ENCODE assay signal across 9 cellular contexts in the genomic region with DNA sequence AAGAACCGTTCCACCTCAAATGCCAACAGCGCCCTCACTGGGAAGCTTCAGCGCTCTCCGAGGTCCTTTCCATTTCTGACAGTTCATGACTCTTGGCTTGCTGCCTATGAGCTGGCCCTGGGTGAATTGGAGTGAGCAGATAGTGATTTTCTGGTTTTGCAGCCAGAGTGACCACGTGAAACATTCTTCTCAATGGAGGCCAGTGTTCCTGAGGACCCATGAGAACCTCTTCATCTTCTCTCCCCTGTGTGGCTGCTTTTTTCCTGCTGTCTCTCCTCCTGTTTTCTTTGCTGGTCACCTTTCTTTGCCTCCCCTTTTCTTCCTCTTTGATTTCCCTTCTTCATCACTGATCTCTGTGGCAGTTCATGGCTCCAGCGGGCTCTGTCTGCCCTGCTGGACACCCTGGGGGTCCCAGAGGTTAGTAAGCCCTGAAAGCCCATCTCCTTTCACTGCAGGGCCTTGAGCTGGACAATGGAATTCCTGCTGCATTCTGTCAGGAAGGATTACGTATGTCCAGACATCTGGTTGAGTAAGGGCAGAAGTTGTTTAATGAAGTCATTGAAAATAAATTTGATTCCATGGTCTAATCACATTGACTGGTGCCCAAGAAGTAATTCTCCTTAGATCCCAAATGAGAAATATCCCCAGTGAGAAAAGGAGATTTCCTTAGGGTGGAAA. TPM values are rescaled to one million over a fixed set of nuclear protein-coding genes. Genes with fewer than 3 reads are reported as not detected.
DNase-seq lines count a peak whose midpoint lies in the region; ATAC-seq and TF ChIP-seq lines count a peak whose summit lies in the region.
"Had no signal": no experiment of that assay in that cellular context is flagged by ENCODE, and none has a peak within 500 bp of the region (broad histone marks: within the 10 kb centered on the region; RNA-seq: fewer than 3 reads in every experiment).

No MANE protein-coding gene starts in this region.

- H3K27ac ChIP-seq in naive thymus-derived CD4-positive, alpha-beta T cell (ENCODE audit: low read depth, low read length), result no peak overlapping the region
- H3K27ac ChIP-seq in RWPE1, result no peak overlapping the region

- H3K4me1 Mint-ChIP-seq in endothelial cell (ENCODE audit: unreplicated experiment) (peaks cover 4% of the 10 kb centered on the region), nephron (peaks cover 85% of the 10 kb centered on the region)
- peaks cover 0 to 8% (median 6%) of the 10 kb centered on the region in 7 donors for H3K4me1 Mint-ChIP-seq in naive thymus-derived CD4-positive, alpha-beta T cell

- intact Hi-C loops in naive thymus-derived CD4-positive, alpha-beta T cell (cut with micrococcal nuclease), result no loop called here

- H3K4me3 ChIP-seq in naive thymus-derived CD4-positive, alpha-beta T cell (ENCODE audit: low read length), result no peak overlapping the region

- no peaks in the 10 kb centered on the region for H3K27me3 ChIP-seq in naive thymus-derived CD4-positive, alpha-beta T cell (ENCODE audit: control insufficient read depth in 2 of 2, insufficient read depth in 2 of 2, low read length in 2 of 2)

- CTCF ChIA-PET in GM10248 (lab: Yijun Ruan, JAX) (interaction anchor here (0.8 to 8.0 kb wide), 12 partner anchors 8 to 186 kb away, joined by 3 to 87 read pairs (median 4); no protein-coding TSS in a partner anchor), RWPE1 (lab: Yijun Ruan, JAX) (no interaction called here)
- CTCF ChIA-PET in naive thymus-derived CD4-positive, alpha-beta T cell (lab: Charles Lee), result no interaction called here

- H3K27ac Mint-ChIP-seq in endothelial cell (ENCODE audit: unreplicated experiment) (no peak overlapping the region), nephron (peak overlapping the region; percentile 78 to 97 (median 97))
- no peak overlapping the region for H3K27ac Mint-ChIP-seq in naive thymus-derived CD4-positive, alpha-beta T cell
- H3K27ac Mint-ChIP-seq: dendritic cell treated with granulocyte-macrophage colony-stimulating factor and Interleukin-4, amounts not matched to agents 40 ng/mL and 50 ng/mL, for 4 days had no signal

- H3K36me3 Mint-ChIP-seq in endothelial cell (ENCODE audit: low read depth, unreplicated experiment) (peaks cover 3% of the 10 kb centered on the region), nephron (ENCODE audit: low read depth) (peaks cover 64% of the 10 kb centered on the region)
- H3K36me3 Mint-ChIP-seq in naive thymus-derived CD4-positive, alpha-beta T cell, result no peaks in the 10 kb centered on the region

- no peaks in the 10 kb centered on the region for H3K9me3 Mint-ChIP-seq in endothelial cell (ENCODE audit: unreplicated experiment)
- no peaks in the 10 kb centered on the region for H3K9me3 Mint-ChIP-seq in nephron
- H3K9me3 Mint-ChIP-seq in naive thymus-derived CD4-positive, alpha-beta T cell, result no peaks in the 10 kb centered on the region
- H3K9me3 Mint-ChIP-seq: dendritic cell treated with granulocyte-macrophage colony-stimulating factor and Interleukin-4, amounts not matched to agents 40 ng/mL and 50 ng/mL, for 4 days had no signal

- H3K9me3 ChIP-seq in naive thymus-derived CD4-positive, alpha-beta T cell (ENCODE audit: control insufficient read depth in 2 of 3, low read length in 3 of 3), result no peaks in the 10 kb centered on the region

- H3K27me3 Mint-ChIP-seq in endothelial cell (ENCODE audit: unreplicated experiment), result peaks cover 11% of the 10 kb centered on the region
- no peaks in the 10 kb centered on the region for H3K27me3 Mint-ChIP-seq in nephron (ENCODE audit: low read depth)
- peaks cover 0 to 6% (median 4%) of the 10 kb centered on the region in 5 donors for H3K27me3 Mint-ChIP-seq in naive thymus-derived CD4-positive, alpha-beta T cell

- H3K36me3 ChIP-seq in naive thymus-derived CD4-positive, alpha-beta T cell (ENCODE audit: control insufficient read depth in 2 of 3, insufficient read depth in 3 of 3, low read length in 3 of 3), result no peaks in the 10 kb centered on the region

- no peak for ATAC-seq in activated CD4-positive, CD25-positive, alpha-beta regulatory T cell treated with anti-CD3 and anti-CD28 coated beads, Interleukin-2, amount 50 U/mL, for 24 hours
- ATAC-seq in naive thymus-derived CD4-positive, alpha-beta T cell, result no peak

- DNase-seq in GM10248 (ENCODE audit: extremely low spot score) (no peak), endothelial cell (ENCODE audit: low spot score) (no peak), AML-193 (lab: John Stamatoyannopoulos, UW) (no peak), RWPE1 (ENCODE audit: low spot score) (no peak)
- DNase-seq in naive thymus-derived CD4-positive, alpha-beta T cell, result no peak

- no peaks in the 10 kb centered on the region for H3K4me1 ChIP-seq in naive thymus-derived CD4-positive, alpha-beta T cell (ENCODE audit: control insufficient read depth in 2 of 2, insufficient read depth in 2 of 2, low read length in 2 of 2)

- H3K4me3 Mint-ChIP-seq in endothelial cell (ENCODE audit: unreplicated experiment) (peak overlapping the region; percentile 13), nephron (peak overlapping the region in 2 of 3 experiments; percentile 12 to 36)
- no peak overlapping the region for H3K4me3 Mint-ChIP-seq in naive thymus-derived CD4-positive, alpha-beta T cell
- H3K4me3 Mint-ChIP-seq: dendritic cell treated with granulocyte-macrophage colony-stimulating factor and Interleukin-4, amounts not matched to agents 40 ng/mL and 50 ng/mL, for 4 days had no signal

- TF ChIP-seq RAD21 in Ishikawa (IDR thresholded peaks at IDR 0.05; ENCODE audit: low read depth), result peak; percentile 22; the same call in 1 of the 2 replicates

- TF ChIP-seq CTCF in GM10248 (IDR thresholded peaks at IDR 0.05; ENCODE audit: control extremely low read depth, extremely low read depth, low read depth, missing control alignments) (peak; percentile 24), endothelial cell (IDR thresholded peaks at IDR 0.05; ENCODE audit: unreplicated experiment) (no peak), nephron (IDR thresholded peaks at IDR 0.05; ENCODE audit: unreplicated experiment in 3 of 3) (no peak), RWPE1 (conservative IDR thresholded peaks at IDR 0.05; ENCODE audit: low read depth) (no peak)

- TF ChIP-seq EP300 in Ishikawa (IDR thresholded peaks at IDR 0.05; ENCODE audit: borderline replicate concordance), result no peak

- POLR2A ChIA-PET in GM10248 (lab: Yijun Ruan, JAX) (interaction anchor here (0.5 to 0.6 kb wide), 3 partner anchors 9 to 163 kb away, joined by 3 to 11 read pairs (median 4); no protein-coding TSS in a partner anchor), RWPE1 (lab: Yijun Ruan, JAX; ENCODE audit: low non-redundant PET) (no interaction called here)
- POLR2A ChIA-PET in naive thymus-derived CD4-positive, alpha-beta T cell (lab: Charles Lee), result no interaction called here

TF ChIP-seq in Ishikawa, 13 proteins besides CTCF, POLR2A, EP300 and RAD21:
- TF ChIP-seq CREB1 (IDR thresholded peaks at IDR 0.05; ENCODE audit: low read depth) (no peak), CEBPB (IDR thresholded peaks at IDR 0.05) (no peak), EGR1 (IDR thresholded peaks at IDR 0.05) (no peak)
- TF ChIP-seq, protein P1, sequence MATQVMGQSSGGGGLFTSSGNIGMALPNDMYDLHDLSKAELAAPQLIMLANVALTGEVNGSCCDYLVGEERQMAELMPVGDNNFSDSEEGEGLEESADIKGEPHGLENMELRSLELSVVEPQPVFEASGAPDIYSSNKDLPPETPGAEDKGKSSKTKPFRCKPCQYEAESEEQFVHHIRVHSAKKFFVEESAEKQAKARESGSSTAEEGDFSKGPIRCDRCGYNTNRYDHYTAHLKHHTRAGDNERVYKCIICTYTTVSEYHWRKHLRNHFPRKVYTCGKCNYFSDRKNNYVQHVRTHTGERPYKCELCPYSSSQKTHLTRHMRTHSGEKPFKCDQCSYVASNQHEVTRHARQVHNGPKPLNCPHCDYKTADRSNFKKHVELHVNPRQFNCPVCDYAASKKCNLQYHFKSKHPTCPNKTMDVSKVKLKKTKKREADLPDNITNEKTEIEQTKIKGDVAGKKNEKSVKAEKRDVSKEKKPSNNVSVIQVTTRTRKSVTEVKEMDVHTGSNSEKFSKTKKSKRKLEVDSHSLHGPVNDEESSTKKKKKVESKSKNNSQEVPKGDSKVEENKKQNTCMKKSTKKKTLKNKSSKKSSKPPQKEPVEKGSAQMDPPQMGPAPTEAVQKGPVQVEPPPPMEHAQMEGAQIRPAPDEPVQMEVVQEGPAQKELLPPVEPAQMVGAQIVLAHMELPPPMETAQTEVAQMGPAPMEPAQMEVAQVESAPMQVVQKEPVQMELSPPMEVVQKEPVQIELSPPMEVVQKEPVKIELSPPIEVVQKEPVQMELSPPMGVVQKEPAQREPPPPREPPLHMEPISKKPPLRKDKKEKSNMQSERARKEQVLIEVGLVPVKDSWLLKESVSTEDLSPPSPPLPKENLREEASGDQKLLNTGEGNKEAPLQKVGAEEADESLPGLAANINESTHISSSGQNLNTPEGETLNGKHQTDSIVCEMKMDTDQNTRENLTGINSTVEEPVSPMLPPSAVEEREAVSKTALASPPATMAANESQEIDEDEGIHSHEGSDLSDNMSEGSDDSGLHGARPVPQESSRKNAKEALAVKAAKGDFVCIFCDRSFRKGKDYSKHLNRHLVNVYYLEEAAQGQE (IDR thresholded peaks at IDR 0.05; ENCODE audit: low read depth), result peak; percentile 61

RNA-seq across cellular contexts. Expression of a gene that starts 29.9 kb away (rescaled TPM):
- total RNA-seq in endothelial cell (ENCODE audit: unreplicated experiment), result 8.3 TPM
- total RNA-seq in naive thymus-derived CD4-positive, alpha-beta T cell, result 1 to 10 TPM in 1 of 5 experiments, under 1 TPM in 1, not detected in 3; 0.73 to 1.1 TPM
- not detected for polyA plus RNA-seq in naive thymus-derived CD4-positive, alpha-beta T cell

RNA-seq across cellular contexts. Expression of a gene that starts 35.4 kb away (rescaled TPM):
- total RNA-seq in endothelial cell (ENCODE audit: unreplicated experiment), result 32.4 TPM
- 10 to 100 TPM; 57.8 to 96.5 (median 63.4) TPM for total RNA-seq in naive thymus-derived CD4-positive, alpha-beta T cell
- polyA plus RNA-seq in naive thymus-derived CD4-positive, alpha-beta T cell, result 10 to 100 TPM; 22.2 to 25.7 TPM

Comparison
In these comparisons a context has a peak if more than half of its experiments do, and no peak if none do; other contexts are left out.
1. H3K27ac Mint-ChIP-seq: peak in nephron (3 of 3); none in endothelial cell (single experiment) and naive thymus-derived CD4-positive, alpha-beta T cell (0 of 9).
2. H3K4me3 Mint-ChIP-seq: peak in endothelial cell (single experiment) and nephron (2 of 3); none in naive thymus-derived CD4-positive, alpha-beta T cell (0 of 10).